Comparison of ENCODE assay signal across 8 cellular contexts in genomic region chr5:103119067-103119764, GRCh38. TPM values are rescaled to one million over a fixed set of nuclear protein-coding genes. Genes with fewer than 3 reads are reported as not detected.
DNase-seq lines count a peak whose midpoint lies in the region; ATAC-seq and TF ChIP-seq lines count a peak whose summit lies in the region.

No MANE protein-coding gene starts in this region.

- no peak for ATAC-seq in stimulated activated naive CD8-positive, alpha-beta T cell treated with anti-CD3 and anti-CD28 coated beads, Interleukin-15, amount 100 ng/mL, for 72 hours
- ATAC-seq in HG02870 (IDR thresholded peaks at IDR 0.05; ENCODE audit: unreplicated experiment): no peak

- no peak for DNase-seq in AG09309 (ENCODE audit: low read depth)
- no peak for DNase-seq in HFF-Myc (ENCODE audit: extremely low read depth, low read depth)
- no peak for DNase-seq in activated T-helper 2 cell treated with anti-CD3 and anti-CD28 coated beads, Interferon-gamma antibody, Interleukin-2, Interleukin-4, amounts not matched to agents 10 μg/mL and 5 μg/mL and 100 μg/mL, durations not matched to agents 14 hours and 24 hours and 36 hours (ENCODE audit: low spot score)
- DNase-seq in stimulated activated naive CD8-positive, alpha-beta T cell treated with anti-CD3 and anti-CD28 coated beads, Interleukin-15, amount 100 ng/mL, for 72 hours: no peak
- no peak for DNase-seq in NCI-H1436 (lab: John Stamatoyannopoulos, UW)
- DNase-seq in activated CD4-positive, alpha-beta T cell treated with anti-CD3 and anti-CD28 coated beads for 4 hours: no peak

- H3K4me1 Mint-ChIP-seq in activated T-helper 2 cell treated with anti-CD3 and anti-CD28 coated beads, Interferon-gamma antibody, Interleukin-2, Interleukin-4, amounts not matched to agents 10 μg/mL and 5 μg/mL and 100 μg/mL, durations not matched to agents 14 hours and 24 hours and 36 hours (ENCODE audit: low read depth): peaks cover 45% of the 10 kb centered on the region
- H3K4me1 Mint-ChIP-seq in stimulated activated naive CD8-positive, alpha-beta T cell treated with anti-CD3 and anti-CD28 coated beads, Interleukin-15, amount 100 ng/mL, for 72 hours: peaks cover 41% of the 10 kb centered on the region

- no peaks in the 10 kb centered on the region for H3K27me3 ChIP-seq in iPS-15b (ENCODE audit: control insufficient read depth, insufficient read depth, low read length)

- peaks cover 24% of the 10 kb centered on the region for H3K36me3 Mint-ChIP-seq in activated T-helper 2 cell treated with anti-CD3 and anti-CD28 coated beads, Interferon-gamma antibody, Interleukin-2, Interleukin-4, amounts not matched to agents 10 μg/mL and 5 μg/mL and 100 μg/mL, durations not matched to agents 14 hours and 24 hours and 36 hours (ENCODE audit: low read depth)

- H3K36me3 ChIP-seq in iPS-15b (ENCODE audit: control insufficient read depth, insufficient read depth, low read length): no peaks in the 10 kb centered on the region

- H3K9ac ChIP-seq in iPS-15b (ENCODE audit: low read depth, low read length): peak overlapping the region; percentile 94

- H3K9me3 Mint-ChIP-seq in activated T-helper 2 cell treated with anti-CD3 and anti-CD28 coated beads, Interferon-gamma antibody, Interleukin-2, Interleukin-4, amounts not matched to agents 10 μg/mL and 5 μg/mL and 100 μg/mL, durations not matched to agents 14 hours and 24 hours and 36 hours: no peaks in the 10 kb centered on the region
- no peaks in the 10 kb centered on the region for H3K9me3 Mint-ChIP-seq in stimulated activated naive CD8-positive, alpha-beta T cell treated with anti-CD3 and anti-CD28 coated beads, Interleukin-15, amount 100 ng/mL, for 72 hours

- peaks cover 6% of the 10 kb centered on the region for H3K4me1 ChIP-seq in iPS-15b (ENCODE audit: control insufficient read depth, insufficient read depth, low read length)

- H3K27ac Mint-ChIP-seq in activated T-helper 2 cell treated with anti-CD3 and anti-CD28 coated beads, Interferon-gamma antibody, Interleukin-2, Interleukin-4, amounts not matched to agents 10 μg/mL and 5 μg/mL and 100 μg/mL, durations not matched to agents 14 hours and 24 hours and 36 hours: peak overlapping the region; percentile 99
- H3K27ac Mint-ChIP-seq in stimulated activated naive CD8-positive, alpha-beta T cell treated with anti-CD3 and anti-CD28 coated beads, Interleukin-15, amount 100 ng/mL, for 72 hours: peak overlapping the region; percentile 98 to 99

- H3K4me3 ChIP-seq in AG09309 (ENCODE audit: control insufficient read depth, low read depth, low read length) (peak overlapping the region; percentile 71), HFF-Myc (replicated peaks; ENCODE audit: low read depth, low read length) (peak overlapping the region; percentile 81), iPS-15b (ENCODE audit: low read depth, low read length) (peak overlapping the region; percentile 99)

- TF ChIP-seq CTCF in AG09309 (IDR thresholded peaks at IDR 0.05; ENCODE audit: control insufficient read depth, insufficient read depth, low read depth, low read length, missing control alignments) (no peak), HFF-Myc (IDR thresholded peaks at IDR 0.05; ENCODE audit: low read depth, low read length, missing control alignments) (no peak)

- no peaks in the 10 kb centered on the region for H3K9me3 ChIP-seq in iPS-15b (ENCODE audit: control insufficient read depth, insufficient read depth, low read length)

- intact Hi-C loops in activated T-helper 2 cell treated with anti-CD3 and anti-CD28 coated beads, Interferon-gamma antibody, Interleukin-2, Interleukin-4, amounts not matched to agents 10 μg/mL and 5 μg/mL and 100 μg/mL, durations not matched to agents 14 hours and 24 hours and 36 hours (cut with micrococcal nuclease): no loop called here

- peak overlapping the region; percentile 95 for H3K4me3 Mint-ChIP-seq in activated T-helper 2 cell treated with anti-CD3 and anti-CD28 coated beads, Interferon-gamma antibody, Interleukin-2, Interleukin-4, amounts not matched to agents 10 μg/mL and 5 μg/mL and 100 μg/mL, durations not matched to agents 14 hours and 24 hours and 36 hours (ENCODE audit: low read depth)
- peak overlapping the region; percentile 92 to 93 for H3K4me3 Mint-ChIP-seq in stimulated activated naive CD8-positive, alpha-beta T cell treated with anti-CD3 and anti-CD28 coated beads, Interleukin-15, amount 100 ng/mL, for 72 hours

- H3K27me3 Mint-ChIP-seq in activated T-helper 2 cell treated with anti-CD3 and anti-CD28 coated beads, Interferon-gamma antibody, Interleukin-2, Interleukin-4, amounts not matched to agents 10 μg/mL and 5 μg/mL and 100 μg/mL, durations not matched to agents 14 hours and 24 hours and 36 hours (ENCODE audit: low read depth): no peaks in the 10 kb centered on the region
- no peaks in the 10 kb centered on the region for H3K27me3 Mint-ChIP-seq in stimulated activated naive CD8-positive, alpha-beta T cell treated with anti-CD3 and anti-CD28 coated beads, Interleukin-15, amount 100 ng/mL, for 72 hours

RNA-seq across cellular contexts. Expression of gene GIN1, which starts 0.7 kb away (rescaled TPM):
- total RNA-seq in activated T-helper 2 cell treated with anti-CD3 and anti-CD28 coated beads, Interferon-gamma antibody, Interleukin-2, Interleukin-4, amounts not matched to agents 10 μg/mL and 5 μg/mL and 100 μg/mL, durations not matched to agents 14 hours and 24 hours and 36 hours: 7.0 and 8.8 TPM in 2 replicates

RNA-seq across cellular contexts. Expression of gene PPIP5K2, which starts 0.9 kb away (rescaled TPM):
- total RNA-seq in activated T-helper 2 cell treated with anti-CD3 and anti-CD28 coated beads, Interferon-gamma antibody, Interleukin-2, Interleukin-4, amounts not matched to agents 10 μg/mL and 5 μg/mL and 100 μg/mL, durations not matched to agents 14 hours and 24 hours and 36 hours: 44.1 and 52.5 TPM in 2 replicates
